Comparison of ENCODE assay signal across 8 cellular contexts in genomic region chr1:77683142-77683835, GRCh38. TPM values are rescaled to one million over a fixed set of nuclear protein-coding genes. Genes with fewer than 3 reads are reported as not detected.
DNase-seq lines count a peak whose midpoint lies in the region; ATAC-seq and TF ChIP-seq lines count a peak whose summit lies in the region.

No MANE protein-coding gene starts in this region.

- peak overlapping the region; percentile 97 for H2AFZ ChIP-seq in parathyroid adenoma

- TF ChIP-seq POLR2A in tibial nerve (IDR thresholded peaks at IDR 0.05), result peak; percentile 16 to 37

- H3K36me3 ChIP-seq in parathyroid adenoma (ENCODE audit: control insufficient read depth, insufficient read depth, low read length) (no peaks in the 10 kb centered on the region), tibial nerve (no peaks in the 10 kb centered on the region)

- H3K4me2 ChIP-seq in parathyroid adenoma (ENCODE audit: low read length), result peak overlapping the region; percentile 84

- peak overlapping the region; percentile 93 for H3K27ac Mint-ChIP-seq in activated naive CD8-positive, alpha-beta T cell treated with anti-CD3 and anti-CD28 coated beads for 36 hours

- peak overlapping the region; percentile 87 for H3K4me3 Mint-ChIP-seq in activated naive CD8-positive, alpha-beta T cell treated with anti-CD3 and anti-CD28 coated beads for 36 hours

- peaks cover 15% of the 10 kb centered on the region for H3K36me3 Mint-ChIP-seq in activated naive CD8-positive, alpha-beta T cell treated with anti-CD3 and anti-CD28 coated beads for 36 hours

- TF ChIP-seq CTCF in GM12872 (IDR thresholded peaks at IDR 0.05; ENCODE audit: insufficient read depth, low read depth, low read length) (peak; percentile 84), parathyroid adenoma (IDR thresholded peaks at IDR 0.05) (peak; percentile 77), tibial nerve (IDR thresholded peaks at IDR 0.05) (peak; percentile 89 to 99 (median 98))

- WGBS in tibial nerve, 2 donors, result 0 to 1% methylated on average over 6 to 31 of the region's 64 CpGs

- DNase-seq in NCI-H1092 treated with DMSO at 0.1 percent for 48 hours (lab: John Stamatoyannopoulos, UW) (peak; percentile 96), Right ventricle myocardium superior (peak; percentile 96), tibial nerve (ENCODE audit: low spot score in 2 of 2) (peak; percentile 78)
- peak; percentile 95 for DNase-seq in activated naive CD8-positive, alpha-beta T cell treated with anti-CD3 and anti-CD28 coated beads for 36 hours

- no peaks in the 10 kb centered on the region for H3K27me3 Mint-ChIP-seq in activated naive CD8-positive, alpha-beta T cell treated with anti-CD3 and anti-CD28 coated beads for 36 hours

- peak overlapping the region; percentile 53 for H3K9ac ChIP-seq in parathyroid adenoma

- H3K4me1 Mint-ChIP-seq in activated naive CD8-positive, alpha-beta T cell treated with anti-CD3 and anti-CD28 coated beads for 36 hours, result peaks cover 25% of the 10 kb centered on the region

- H3K4me1 ChIP-seq in parathyroid adenoma (no peaks in the 10 kb centered on the region), tibial nerve (peaks cover 0 to 43% (median 13%) of the 10 kb centered on the region in 4 donors)

- H3K27me3 ChIP-seq in parathyroid adenoma (ENCODE audit: control insufficient read depth, insufficient read depth, low read length) (no peaks in the 10 kb centered on the region), tibial nerve (no peaks in the 10 kb centered on the region)

- H3K4me3 ChIP-seq in parathyroid adenoma (ENCODE audit: low read depth, low read length) (peak overlapping the region; percentile 96), tibial nerve (peak overlapping the region; percentile 75 to 86 (median 82))

- TF ChIP-seq EP300 in tibial nerve (IDR thresholded peaks at IDR 0.05), result peak in 1 of 2 donors; percentile 43

- no peaks in the 10 kb centered on the region for H3K9me3 Mint-ChIP-seq in activated naive CD8-positive, alpha-beta T cell treated with anti-CD3 and anti-CD28 coated beads for 36 hours

- H3K9me3 ChIP-seq in parathyroid adenoma (ENCODE audit: control insufficient read depth, low read length) (no peaks in the 10 kb centered on the region), tibial nerve (no peaks in the 10 kb centered on the region)

- intact Hi-C loops in Right ventricle myocardium superior (cut with DNase I), result no loop called here

- peak; percentile 80 for ATAC-seq in HG02642 (IDR thresholded peaks at IDR 0.05; ENCODE audit: poor library complexity, unreplicated experiment)
- peak; percentile 89 for ATAC-seq in SK-N-SH treated with all-trans-retinoic acid at 6 μM for 48 hours
- ATAC-seq in Right ventricle myocardium superior (ENCODE audit: poor library complexity), result peak; percentile 93

- peaks cover 8% of the 10 kb centered on the region for H3K79me2 ChIP-seq in parathyroid adenoma

- H3K27ac ChIP-seq in parathyroid adenoma, result peak overlapping the region; percentile 94
- peak overlapping the region; percentile 88 to 97 (median 92) for H3K27ac ChIP-seq in tibial nerve

TF ChIP-seq in SK-N-SH treated with all-trans-retinoic acid at 6 μM for 48 hours, 23 proteins besides CTCF, POLR2A, EP300 and RAD21:
- TF ChIP-seq CREB5 (CRISPR knock-in tag; IDR thresholded peaks at IDR 0.05; ENCODE audit: low read depth) (no peak), ZNF565 (CRISPR knock-in tag; conservative IDR thresholded peaks at IDR 0.05; ENCODE audit: low read depth) (peak; percentile 88; the same call in 1 of the 2 replicates)

RNA-seq across cellular contexts. Expression of gene ZZZ3, which starts 0.8 kb away (rescaled TPM):
- total RNA-seq in activated naive CD8-positive, alpha-beta T cell treated with anti-CD3 and anti-CD28 coated beads for 36 hours, result 10 to 100 TPM; 48.4 to 48.5 TPM
- total RNA-seq in Right ventricle myocardium superior, result 30.3 TPM
- 10 to 100 TPM; 49.6 to 73.5 (median 52.2) TPM for total RNA-seq in tibial nerve

Comparison
In these comparisons a context has a peak if more than half of its experiments do, and no peak if none do; other contexts are left out.
1. Peak in every context shown above with its lines: DNase-seq, ATAC-seq, H3K4me3 ChIP-seq and H3K27ac ChIP-seq.